Comparison of ENCODE assay signal across 29 cellular contexts in the genomic region with DNA sequence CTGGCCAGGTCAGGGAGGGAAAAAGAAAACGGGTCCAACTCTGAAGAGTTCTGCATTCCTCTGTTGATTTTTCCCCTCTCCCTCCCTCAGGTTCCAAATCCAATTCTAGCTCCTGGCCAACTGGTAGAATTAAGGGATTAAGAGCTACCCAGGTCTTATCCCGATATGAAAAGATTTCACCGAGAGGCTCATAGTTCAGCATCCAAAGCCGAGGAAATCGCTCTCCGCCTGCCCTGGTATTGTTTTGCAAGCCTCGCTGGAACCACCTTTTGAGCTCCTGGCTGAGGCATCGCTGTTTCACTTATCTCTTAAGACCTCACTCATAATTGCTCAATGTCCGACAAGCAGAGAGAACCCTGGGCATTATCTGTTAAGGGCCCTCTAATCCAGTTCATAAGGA.
"Had no signal": no experiment of that assay in that cellular context is flagged by ENCODE, and none has a peak within 500 bp of the region (broad histone marks: within the 10 kb centered on the region; RNA-seq: fewer than 3 reads in every experiment).

No MANE protein-coding gene starts in this region.

- H3K4me1 Mint-ChIP-seq: naive thymus-derived CD4-positive, alpha-beta T cell; natural killer cell; nephron; stimulated activated effector memory CD8-positive, alpha-beta T cell treated with anti-CD3 and anti-CD28 coated beads, Interleukin-12 subunit alpha, Interleukin-12 subunit beta, amount 100 ng/mL, for 72 hours; stimulated activated naive B cell treated with anti-CD40 and anti-IgM and Interleukin-4, amounts not matched to agents 10 μg/mL and 1 μg/mL and 100 μg/mL, for 72 hours had no signal

- H3K4me1 ChIP-seq: parathyroid adenoma, psoas muscle, right lobe of liver, sigmoid colon, stomach, suprapubic skin, testis, tibial artery, transverse colon, upper lobe of right lung, uterus had no signal

- H3K9me3 Mint-ChIP-seq: natural killer cell; nephron; stimulated activated effector memory CD8-positive, alpha-beta T cell treated with anti-CD3 and anti-CD28 coated beads, Interleukin-12 subunit alpha, Interleukin-12 subunit beta, amount 100 ng/mL, for 72 hours; stimulated activated naive CD8-positive, alpha-beta T cell treated with anti-CD3 and anti-CD28 coated beads, Interleukin-15, Interleukin-2, amounts not matched to agents 100 ng/mL and 50 ng/mL, for 24 hours had no signal

- DNase-seq: naive thymus-derived CD4-positive, alpha-beta T cell; natural killer cell; occipital lobe; ovary; posterior cingulate gyrus; psoas muscle; right cardiac atrium; right lobe of liver; sigmoid colon; small intestine; stimulated activated CD4-positive, alpha-beta T cell treated with anti-CD3 and anti-CD28 coated beads, Interleukin-15, amount 100 ng/mL, for 24 hours; stimulated activated CD4-positive, alpha-beta T cell treated with anti-CD3 and anti-CD28 coated beads, Interleukin-2, amount 100 ng/mL, for 24 hours; stimulated activated CD4-positive, alpha-beta T cell treated with anti-CD3 and anti-CD28 coated beads, Interleukin-2, amount 100 ng/mL, for 48 hours; stimulated activated CD4-positive, alpha-beta T cell treated with anti-CD3 and anti-CD28 coated beads, Interleukin-4, amount 100 ng/mL, for 24 hours; stimulated activated naive B cell treated with anti-CD40 and anti-IgM and Interleukin-4, amounts not matched to agents 10 μg/mL and 1 μg/mL and 100 μg/mL, for 72 hours; stimulated activated naive CD4-positive, alpha-beta T cell treated with Interleukin-2 at 50 U/mL for 16 hours; stomach; testis; tibial artery; transverse colon; upper lobe of right lung; uterus had no signal

- H3K9me3 ChIP-seq: ovary, psoas muscle, right lobe of liver, sigmoid colon, stomach, suprapubic skin, testis, tibial artery, transverse colon, upper lobe of right lung, uterus had no signal

- H3K79me2 ChIP-seq: parathyroid adenoma had no signal

- H3K36me3 Mint-ChIP-seq: naive thymus-derived CD4-positive, alpha-beta T cell; natural killer cell; stimulated activated effector memory CD8-positive, alpha-beta T cell treated with anti-CD3 and anti-CD28 coated beads, Interleukin-12 subunit alpha, Interleukin-12 subunit beta, amount 100 ng/mL, for 72 hours; stimulated activated naive B cell treated with anti-CD40 and anti-IgM and Interleukin-4, amounts not matched to agents 10 μg/mL and 1 μg/mL and 100 μg/mL, for 72 hours; type B pancreatic cell had no signal

- FAIRE-seq: small intestine had no signal

- H3K4me3 Mint-ChIP-seq: naive thymus-derived CD4-positive, alpha-beta T cell; natural killer cell; nephron; stimulated activated effector memory CD8-positive, alpha-beta T cell treated with anti-CD3 and anti-CD28 coated beads, Interleukin-12 subunit alpha, Interleukin-12 subunit beta, amount 100 ng/mL, for 72 hours; stimulated activated naive B cell treated with anti-CD40 and anti-IgM and Interleukin-4, amounts not matched to agents 10 μg/mL and 1 μg/mL and 100 μg/mL, for 72 hours; stimulated activated naive CD8-positive, alpha-beta T cell treated with anti-CD3 and anti-CD28 coated beads, Interleukin-15, Interleukin-2, amounts not matched to agents 100 ng/mL and 50 ng/mL, for 24 hours; type B pancreatic cell had no signal

- H2AFZ ChIP-seq: parathyroid adenoma had no signal

- H3K27ac ChIP-seq: ovary, parathyroid adenoma, psoas muscle, right lobe of liver, sigmoid colon, stomach, suprapubic skin, testis, tibial artery, transverse colon, upper lobe of right lung, uterus had no signal

- H3K27me3 ChIP-seq: ovary, right lobe of liver, testis, transverse colon, uterus had no signal

- H3K27ac Mint-ChIP-seq: naive thymus-derived CD4-positive, alpha-beta T cell; natural killer cell; nephron; progenitor cell of endocrine pancreas; stimulated activated effector memory CD8-positive, alpha-beta T cell treated with anti-CD3 and anti-CD28 coated beads, Interleukin-12 subunit alpha, Interleukin-12 subunit beta, amount 100 ng/mL, for 72 hours; stimulated activated naive B cell treated with anti-CD40 and anti-IgM and Interleukin-4, amounts not matched to agents 10 μg/mL and 1 μg/mL and 100 μg/mL, for 72 hours; stimulated activated naive CD8-positive, alpha-beta T cell treated with anti-CD3 and anti-CD28 coated beads, Interleukin-15, Interleukin-2, amounts not matched to agents 100 ng/mL and 50 ng/mL, for 24 hours; type B pancreatic cell had no signal

- H3K36me3 ChIP-seq: ovary, right lobe of liver, sigmoid colon, stomach, suprapubic skin, tibial artery, transverse colon, upper lobe of right lung, uterus had no signal

- H3K9ac ChIP-seq: parathyroid adenoma had no signal

- H3K4me3 ChIP-seq: ovary, psoas muscle, right lobe of liver, sigmoid colon, stomach, suprapubic skin, testis, tibial artery, transverse colon, upper lobe of right lung, uterus had no signal
